ENCODE assay signal across 8 cellular contexts in the genomic region with DNA sequence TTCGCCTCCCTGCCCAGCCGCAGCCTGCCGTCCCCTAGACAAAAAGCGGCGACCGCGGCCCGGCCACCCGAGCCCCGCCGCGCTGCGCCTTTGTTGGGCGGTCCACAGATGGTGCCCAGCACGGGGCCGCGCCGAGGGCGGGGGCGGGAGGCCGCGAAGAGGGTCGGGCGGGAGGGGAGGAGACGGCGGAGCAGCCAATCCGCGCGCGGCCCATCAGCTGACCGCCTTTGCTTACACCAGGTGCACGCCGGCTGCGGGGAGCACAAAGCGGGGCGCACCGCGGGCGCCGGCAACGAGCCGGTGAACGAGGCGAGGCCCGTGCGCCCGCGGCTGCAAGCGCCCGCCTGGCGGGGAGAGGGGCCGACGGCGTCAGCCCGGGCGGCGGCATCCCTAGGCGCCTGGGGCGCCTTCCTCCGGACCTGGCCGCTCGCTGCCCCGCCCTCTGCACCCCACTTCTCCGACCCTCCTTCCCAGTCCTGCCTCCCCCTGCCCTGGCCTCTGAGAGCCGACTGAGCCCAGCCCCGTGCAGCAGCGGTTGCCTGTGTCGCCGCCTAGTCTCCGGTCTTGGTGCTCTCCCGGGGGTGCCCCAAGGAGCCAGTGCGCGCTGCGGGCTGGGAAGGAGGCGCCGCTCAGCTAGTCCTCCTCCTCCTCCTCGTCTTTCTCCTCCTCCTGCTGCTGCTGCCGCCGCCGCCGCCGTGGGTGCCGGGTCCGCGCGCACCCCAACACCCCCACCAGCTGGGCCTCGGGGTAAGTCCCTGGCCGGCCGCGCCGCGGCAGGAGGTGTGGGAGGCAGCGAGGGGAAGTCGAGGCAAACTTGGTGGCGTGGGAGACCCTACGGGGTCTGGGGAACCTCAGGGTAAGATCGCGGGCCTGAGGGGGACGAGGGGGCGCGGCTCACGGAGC. TPM values are rescaled to one million over a fixed set of nuclear protein-coding genes. Genes with fewer than 3 reads are reported as not detected.
DNase-seq lines count a peak whose midpoint lies in the region; TF ChIP-seq lines count a peak whose summit lies in the region.

LRRN1 (plus strand) TSS at position 259 of the 903 bp plus-strand sequence. CDS start 45,211 bp downstream, outside the sequence.

- WGBS in liver = 2% methylated on average over 102 of the region's 102 CpGs

- DNase-seq in HK-2 (ENCODE audit: unreplicated experiment) (peak; percentile 65), cerebellar cortex (ENCODE audit: low spot score) (peak; percentile 90), GM19238 (ENCODE audit: insufficient read length, low spot score) (no peak), foreskin fibroblast (no peak)
- peak; percentile 18 for DNase-seq in T-helper 2 cell treated with Interferon-gamma antibody and Interleukin-4, amounts not matched to agents 5 μg/mL and 100 μg/mL, for 36 hours (ENCODE audit: low spot score)
- peak; percentile 22 to 66 for DNase-seq in stimulated activated CD4-positive, alpha-beta T cell treated with anti-CD3 and anti-CD28 coated beads, Interleukin-2, amount 100 ng/mL, for 24 hours

- H3K4me3 ChIP-seq in liver (ENCODE audit: low read depth in 1 of 3, low read length in 3 of 3) = peak within 1 kb of the TSS; percentile 25 to 66 (median 61)
- H3K4me3 ChIP-seq in foreskin fibroblast (ENCODE audit: low read depth in 1 of 2, low read length in 2 of 2) = peak within 1 kb of the TSS in 1 of 2 donors; percentile 13

- no peaks in the 10 kb centered on the region for H3K9me3 Mint-ChIP-seq in T-helper 2 cell treated with Interferon-gamma antibody and Interleukin-4, amounts not matched to agents 5 μg/mL and 100 μg/mL, for 36 hours

- peaks cover 12% of the 10 kb centered on the region for H3K4me1 Mint-ChIP-seq in T-helper 2 cell treated with Interferon-gamma antibody and Interleukin-4, amounts not matched to agents 5 μg/mL and 100 μg/mL, for 36 hours (ENCODE audit: low read depth)

- peak within 1 kb of the TSS in 1 of 2 donors; percentile 18 for H3K27ac ChIP-seq in liver (ENCODE audit: low read depth in 1 of 2, low read length in 2 of 2)

- no peak for TF ChIP-seq RAD21 in liver (IDR thresholded peaks at IDR 0.05)

- H3K4me3 Mint-ChIP-seq in T-helper 2 cell treated with Interferon-gamma antibody and Interleukin-4, amounts not matched to agents 5 μg/mL and 100 μg/mL, for 36 hours = peak within 1 kb of the TSS; percentile 85

- H3K27ac Mint-ChIP-seq in T-helper 2 cell treated with Interferon-gamma antibody and Interleukin-4, amounts not matched to agents 5 μg/mL and 100 μg/mL, for 36 hours = peak within 1 kb of the TSS; percentile 45

- H3K4me1 ChIP-seq in ES-I3 (ENCODE audit: insufficient read depth, low read length) = peaks cover 14% of the 10 kb centered on the region
- H3K4me1 ChIP-seq in liver (ENCODE audit: control insufficient read depth in 4 of 4, insufficient read depth in 4 of 4, low read length in 3 of 4) = peaks cover 15 to 28% (median 24%) of the 10 kb centered on the region in 4 donors

- H3K9ac ChIP-seq in ES-I3 (ENCODE audit: low read depth, low read length) (peak within 1 kb of the TSS; percentile 87), liver (ENCODE audit: low read depth in 1 of 2, low read length in 2 of 2) (no peak within 1 kb of the TSS)

- H3K9me3 ChIP-seq in ES-I3 (ENCODE audit: control insufficient read depth, insufficient read depth, low read length) (no peaks in the 10 kb centered on the region), liver (ENCODE audit: control insufficient read depth in 4 of 4, low read length in 3 of 4) (no peaks in the 10 kb centered on the region)

- H3K27me3 ChIP-seq in liver (ENCODE audit: control insufficient read depth in 4 of 4, insufficient read depth in 4 of 4, low read length in 3 of 4) = peaks cover 0 to 4% (median 1%) of the 10 kb centered on the region in 4 donors

- TF ChIP-seq CTCF in liver (IDR thresholded peaks at IDR 0.05; ENCODE audit: low read depth, low read length, missing input control) (no peak), foreskin fibroblast (IDR thresholded peaks at IDR 0.05; ENCODE audit: low read depth, low read length) (no peak)

- peaks cover 60% of the 10 kb centered on the region for H3K27me3 Mint-ChIP-seq in T-helper 2 cell treated with Interferon-gamma antibody and Interleukin-4, amounts not matched to agents 5 μg/mL and 100 μg/mL, for 36 hours (ENCODE audit: low read depth)

- H3K36me3 ChIP-seq in ES-I3 (ENCODE audit: insufficient read depth, low read length) (no peaks in the 10 kb centered on the region; the same call in 1 of the 2 replicates), liver (ENCODE audit: control insufficient read depth in 4 of 4, insufficient read depth in 3 of 4, low read depth in 1 of 4, low read length in 3 of 4) (no peaks in the 10 kb centered on the region)

- no peaks in the 10 kb centered on the region for H3K36me3 Mint-ChIP-seq in T-helper 2 cell treated with Interferon-gamma antibody and Interleukin-4, amounts not matched to agents 5 μg/mL and 100 μg/mL, for 36 hours (ENCODE audit: low read depth)

TF ChIP-seq in liver, 16 proteins besides CTCF, POLR2A, EP300 and RAD21:
- TF ChIP-seq, protein P1, sequence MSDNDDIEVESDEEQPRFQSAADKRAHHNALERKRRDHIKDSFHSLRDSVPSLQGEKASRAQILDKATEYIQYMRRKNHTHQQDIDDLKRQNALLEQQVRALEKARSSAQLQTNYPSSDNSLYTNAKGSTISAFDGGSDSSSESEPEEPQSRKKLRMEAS (IDR thresholded peaks at IDR 0.05) = no peak
- no peak for TF ChIP-seq FOXA1 (IDR thresholded peaks at IDR 0.05)

RNA-seq across cellular contexts. Expression of gene LRRN1, which starts in this region (rescaled TPM):
- under 1 TPM; 0.33 to 0.59 TPM for total RNA-seq in liver
- polyA plus RNA-seq in liver = under 1 TPM; 0.14 to 0.22 TPM

Comparison
In these comparisons a context has a peak if more than half of its experiments do, and no peak if none do; other contexts are left out.
1. DNase-seq: peak in HK-2 (single experiment), T-helper 2 cell treated with Interferon-gamma antibody and Interleukin-4, amounts not matched to agents 5 μg/mL and 100 μg/mL, for 36 hours (single experiment), cerebellar cortex (single experiment) and stimulated activated CD4-positive, alpha-beta T cell treated with anti-CD3 and anti-CD28 coated beads, Interleukin-2, amount 100 ng/mL, for 24 hours (2 of 2); none in GM19238 (single experiment) and foreskin fibroblast (0 of 2).